ENCODE assay signal across 9 cellular contexts in the genomic region with DNA sequence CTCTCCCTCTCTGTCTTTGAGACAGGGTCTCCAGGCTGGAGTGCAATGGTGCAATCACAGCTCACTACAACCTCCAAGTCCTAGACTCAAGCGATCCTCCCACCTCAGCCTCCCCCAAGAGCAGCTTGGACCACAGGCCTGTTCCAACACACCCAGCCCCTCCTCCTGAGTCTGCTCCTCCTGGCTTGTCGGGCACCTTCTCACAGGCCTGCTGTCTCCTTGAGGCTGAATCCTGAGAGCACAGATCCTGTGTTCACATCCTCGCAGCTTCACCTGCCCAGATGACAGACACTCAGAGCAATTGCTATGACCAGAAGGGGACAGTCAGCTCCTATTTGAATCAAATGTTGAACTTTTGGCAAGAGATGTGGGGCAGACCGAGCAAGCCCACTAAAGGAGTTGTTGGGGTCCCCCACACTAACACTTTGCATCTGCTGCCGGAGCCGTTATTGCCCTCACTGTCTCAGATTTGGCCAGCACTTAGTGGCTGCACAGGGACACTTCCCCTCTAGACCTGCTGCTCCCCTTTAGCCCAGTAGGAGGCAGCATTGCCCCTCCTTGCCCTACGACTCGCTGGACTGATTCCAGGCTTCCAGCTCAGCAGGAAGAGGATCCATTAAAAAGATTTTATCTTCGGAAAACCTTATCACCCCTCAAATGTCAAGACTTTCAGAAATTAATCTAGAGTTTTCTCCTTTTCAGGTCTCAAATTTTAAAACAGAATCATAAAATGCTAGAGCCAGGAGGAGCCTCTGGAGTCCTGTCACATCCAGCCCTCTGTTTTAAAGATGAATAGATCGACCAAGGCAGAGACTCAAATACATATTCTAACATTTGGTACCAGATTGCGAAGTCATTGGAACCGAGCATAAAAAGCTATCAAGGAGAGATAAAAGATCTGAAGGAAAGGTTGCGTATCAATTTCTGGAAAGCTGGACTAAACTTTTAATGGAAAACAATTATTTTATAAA.
DNase-seq lines count a peak whose midpoint lies in the region; ATAC-seq, FAIRE-seq and TF ChIP-seq lines count a peak whose summit lies in the region.
"Had no signal": no experiment of that assay in that cellular context is flagged by ENCODE, and none has a peak within 500 bp of the region (broad histone marks: within the 10 kb centered on the region; RNA-seq: fewer than 3 reads in every experiment).

No MANE protein-coding gene starts in this region.

- H3K4me1 Mint-ChIP-seq in activated CD4-positive, alpha-beta T cell treated with anti-CD3 and anti-CD28 coated beads for 36 hours: peaks cover 2% of the 10 kb centered on the region

- no peaks in the 10 kb centered on the region for H3K36me3 Mint-ChIP-seq in activated CD4-positive, alpha-beta T cell treated with anti-CD3 and anti-CD28 coated beads for 36 hours (ENCODE audit: low read depth)

- no peaks in the 10 kb centered on the region for H3K79me2 ChIP-seq in HepG2 (ENCODE audit: insufficient read depth, low read length)

- H3K27me3 ChIP-seq in HepG2 (ENCODE audit: control insufficient read depth in 1 of 2, insufficient read depth in 2 of 2, low read length in 2 of 2): no peaks in the 10 kb centered on the region; a peak in 1 of 5 replicates

- WGBS in HepG2 (ENCODE audit: low lambda C conversion rate): 19% methylated on average over 12 of the region's 13 CpGs

- no peak overlapping the region for H2AFZ ChIP-seq in HepG2 (ENCODE audit: low read length)

- peak; percentile 94 for TF ChIP-seq CTCF in coronary artery (IDR thresholded peaks at IDR 0.05)
- peak; percentile 88 for TF ChIP-seq CTCF in HepG2 (CRISPR knock-in tag; IDR thresholded peaks at IDR 0.05)

- FAIRE-seq in HepG2 (lab: Jason Lieb, UNC): peak; percentile 78
- FAIRE-seq: G401.6 had no signal

- no peaks in the 10 kb centered on the region for H4K20me1 ChIP-seq in HepG2 (ENCODE audit: insufficient read depth, low read length)

- H3K9me3 Mint-ChIP-seq in activated CD4-positive, alpha-beta T cell treated with anti-CD3 and anti-CD28 coated beads for 36 hours (ENCODE audit: low read depth): no peaks in the 10 kb centered on the region

- TF ChIP-seq EP300 in HepG2 (IDR thresholded peaks at IDR 0.05; ENCODE audit: low read depth in 2 of 2, low read length in 2 of 2) (no peak), HepG2 (CRISPR knock-in tag; IDR thresholded peaks at IDR 0.05; ENCODE audit: borderline replicate concordance) (no peak)

- DNase-seq in NCI-H2081 (lab: John Stamatoyannopoulos, UW) (peak; percentile 65 to 66), NCI-H2081 treated with DMSO at 0.1 percent for 48 hours (lab: John Stamatoyannopoulos, UW) (no peak), NCI-H2107 treated with DMSO at 0.1 percent for 48 hours (lab: John Stamatoyannopoulos, UW; ENCODE audit: unreplicated experiment) (peak; percentile 52), coronary artery (ENCODE audit: low spot score) (peak; percentile 79), HepG2 (ENCODE audit: low spot score) (peak; percentile 49)
- DNase-seq in activated CD4-positive, alpha-beta T cell treated with anti-CD3 and anti-CD28 coated beads for 36 hours: peak; percentile 76
- peak; percentile 17 to 22 (median 18) for DNase-seq in stimulated activated CD4-positive, alpha-beta T cell treated with anti-CD3 and anti-CD28 coated beads, TNF-alpha, amount 100 ng/mL, for 4 hours (ENCODE audit: low read depth in 3 of 3)

- intact Hi-C loops in activated CD4-positive, alpha-beta T cell treated with anti-CD3 and anti-CD28 coated beads for 36 hours (cut with DNase I, micrococcal nuclease): loop anchor here (2.0 to 10.0 kb wide), 6 partner anchors 119 to 1689 kb away; a partner anchor contains a TSS
- intact Hi-C loops in HepG2 (cut with micrococcal nuclease; ENCODE audit: unreplicated experiment): loop anchor here (2.0 kb wide), 2 partner anchors 119 to 435 kb away; no protein-coding TSS in a partner anchor

- no peak overlapping the region for H3K4me2 ChIP-seq in HepG2 (ENCODE audit: low read depth, low read length)

- POLR2A ChIA-PET in activated CD4-positive, alpha-beta T cell treated with anti-CD3 and anti-CD28 coated beads for 36 hours (lab: Charles Lee): interaction anchor here (0.5 kb wide), 1 partner anchor 318 kb away, joined by 3 read pairs; no protein-coding TSS in a partner anchor
- POLR2A ChIA-PET in HepG2 (lab: Yijun Ruan, JAX): no interaction called here

- H3K4me3 ChIP-seq in coronary artery (peak overlapping the region; percentile 1), HepG2 (replicated peaks in 1 of 3; ENCODE audit: insufficient read depth in 1 of 3, low read depth in 2 of 3, low read length in 3 of 3) (no peak overlapping the region)

- no TSS peak for BruUV-seq in HepG2 (replicated peaks; lab: Mats Ljungman, UMichigan)

- H3K9me3 ChIP-seq in HepG2 (ENCODE audit: low read length): no peaks in the 10 kb centered on the region

- in situ Hi-C loops in HepG2 (cut with HindIII; ENCODE audit: extremely low pct_ligation_motif_present, low pct_unique_long_range_greater_than_20kb): loop anchor here (5.0 kb wide), 1 partner anchor 437 kb away; no protein-coding TSS in a partner anchor

- H3K27me3 Mint-ChIP-seq in activated CD4-positive, alpha-beta T cell treated with anti-CD3 and anti-CD28 coated beads for 36 hours: peaks cover 2% of the 10 kb centered on the region

- CTCF ChIA-PET in activated CD4-positive, alpha-beta T cell treated with anti-CD3 and anti-CD28 coated beads for 36 hours (lab: Charles Lee): interaction anchor here (0.5 to 2.9 kb wide), 38 partner anchors 9 to 1691 kb away, joined by 3 to 27 read pairs (median 3); no protein-coding TSS in a partner anchor
- CTCF ChIA-PET in HepG2 (lab: Yijun Ruan, JAX; ENCODE audit: low intra/inter-chr PET ratio, low total read pairs): interaction anchor here (1.1 to 2.5 kb wide), 4 partner anchors 120 to 440 kb away, joined by 3 to 26 read pairs (median 5); no protein-coding TSS in a partner anchor

- H3K4me3 Mint-ChIP-seq in activated CD4-positive, alpha-beta T cell treated with anti-CD3 and anti-CD28 coated beads for 36 hours: no peak overlapping the region

- H3K27ac ChIP-seq in coronary artery (no peak overlapping the region), HepG2 (ENCODE audit: extremely low read length, insufficient read depth, low read length) (no peak overlapping the region)

- no peak overlapping the region for H3K9ac ChIP-seq in HepG2 (ENCODE audit: insufficient read depth, low read depth, low read length)

- ATAC-seq in HG02798 (IDR thresholded peaks at IDR 0.05; ENCODE audit: poor library complexity, unreplicated experiment): peak; percentile 90
- ATAC-seq in activated CD4-positive, alpha-beta T cell treated with anti-CD3 and anti-CD28 coated beads for 36 hours: peak; percentile 61
- ATAC-seq in HepG2: peak; percentile 97

- H3K27ac Mint-ChIP-seq in activated CD4-positive, alpha-beta T cell treated with anti-CD3 and anti-CD28 coated beads for 36 hours: no peak overlapping the region

- no peaks in the 10 kb centered on the region for H3K36me3 ChIP-seq in HepG2 (replicated peaks in 1 of 2; ENCODE audit: control insufficient read depth in 1 of 2, insufficient read depth in 2 of 2, low read length in 2 of 2)

- TF ChIP-seq RAD21 in HepG2 (CRISPR knock-in tag; IDR thresholded peaks at IDR 0.05): peak; percentile 79

- no peaks in the 10 kb centered on the region for H3K4me1 ChIP-seq in HepG2 (ENCODE audit: insufficient read depth, low read length)

- TF ChIP-seq POLR2A in HepG2 (IDR thresholded peaks at IDR 0.05; ENCODE audit: insufficient read depth in 1 of 2, low read depth in 2 of 2, low read length in 2 of 2): no peak

TF ChIP-seq in HepG2, 621 proteins besides CTCF, POLR2A, EP300 and RAD21:
- peak; percentile 89 for TF ChIP-seq SMC3 (IDR thresholded peaks at IDR 0.05; ENCODE audit: low read length)
- peak; percentile 48 for TF ChIP-seq XRCC5 (optimal IDR thresholded peaks at IDR 0.05; ENCODE audit: low read length)
- peak; percentile 93 for TF ChIP-seq STAG1 (CRISPR knock-in tag; IDR thresholded peaks at IDR 0.05)
- TF ChIP-seq, protein P1, sequence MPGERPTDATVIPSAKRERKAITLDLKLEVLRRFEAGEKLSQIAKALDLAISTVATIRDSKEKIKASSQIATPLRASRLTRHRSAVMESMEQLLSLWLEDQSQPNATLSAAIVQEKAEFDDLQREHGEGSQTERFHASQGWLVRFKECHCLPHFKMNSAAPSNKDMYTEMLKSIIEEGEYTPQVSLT (CRISPR knock-in tag; IDR thresholded peaks at IDR 0.05; ENCODE audit: borderline replicate concordance, low read depth): no peak
TF ChIP-seq in HepG2: peak in this region for 3.
